22 cellular contexts compared by ENCODE assay signal in genomic region chr10:110349826-110350225, GRCh38.
"Had no signal": no experiment of that assay in that cellular context is flagged by ENCODE, and none has a peak within 500 bp of the region (broad histone marks: within the 10 kb centered on the region; RNA-seq: fewer than 3 reads in every experiment).

No MANE protein-coding gene starts in this region.

- H3K4me3 Mint-ChIP-seq: naive thymus-derived CD4-positive, alpha-beta T cell; nephron progenitor cell; stimulated activated naive B cell treated with anti-CD40 and anti-IgM and Interleukin-4, amounts not matched to agents 10 μg/mL and 1 μg/mL and 100 μg/mL, for 72 hours; stimulated activated naive CD8-positive, alpha-beta T cell treated with anti-CD3 and anti-CD28 coated beads, Interleukin-15, amount 100 ng/mL, for 72 hours had no signal

- H3K27me3 ChIP-seq: colonic mucosa, esophagus squamous epithelium, right lobe of liver, upper lobe of left lung, uterus had no signal

- H3K27me3 Mint-ChIP-seq: stimulated activated naive B cell treated with anti-CD40 and anti-IgM and Interleukin-4, amounts not matched to agents 10 μg/mL and 1 μg/mL and 100 μg/mL, for 72 hours had no signal

- H3K4me3 ChIP-seq: colonic mucosa, esophagus squamous epithelium, heart left ventricle, psoas muscle, right lobe of liver, skin epidermis, upper lobe of left lung, uterus had no signal

- FAIRE-seq: frontal cortex, islet of Langerhans had no signal

- H3K27ac ChIP-seq: colonic mucosa, esophagus squamous epithelium, heart left ventricle, psoas muscle, right lobe of liver, skin epidermis, upper lobe of left lung, uterus had no signal

- H3K36me3 ChIP-seq: colonic mucosa, esophagus squamous epithelium, heart left ventricle, right lobe of liver, upper lobe of left lung, uterus had no signal

- ATAC-seq: heart left ventricle; naive thymus-derived CD4-positive, alpha-beta T cell; psoas muscle; right lobe of liver; stimulated activated naive B cell treated with anti-CD40 and anti-IgM and Interleukin-4, amounts not matched to agents 10 μg/mL and 1 μg/mL and 100 μg/mL, for 72 hours; stimulated activated naive CD8-positive, alpha-beta T cell treated with anti-CD3 and anti-CD28 coated beads, Interleukin-15, amount 100 ng/mL, for 72 hours had no signal

- H3K27ac Mint-ChIP-seq: nephron progenitor cell; stimulated activated naive B cell treated with anti-CD40 and anti-IgM and Interleukin-4, amounts not matched to agents 10 μg/mL and 1 μg/mL and 100 μg/mL, for 72 hours; stimulated activated naive CD8-positive, alpha-beta T cell treated with anti-CD3 and anti-CD28 coated beads, Interleukin-15, amount 100 ng/mL, for 72 hours had no signal

- DNase-seq: colonic mucosa; dermis blood vessel endothelial cell; esophagus squamous epithelium; heart left ventricle; hypothalamus; kidney glomerular epithelial cell; mesendoderm; naive thymus-derived CD4-positive, alpha-beta T cell; nephron progenitor cell; psoas muscle; retina; right lobe of liver; stimulated activated CD4-positive, alpha-beta T cell treated with anti-CD3 and anti-CD28 coated beads, Interleukin-2, amount 100 ng/mL, for 24 hours; stimulated activated CD4-positive, alpha-beta T cell treated with anti-CD3 and anti-CD28 coated beads, Interleukin-4, amount 100 ng/mL, for 4 hours; stimulated activated naive B cell treated with anti-CD40 and anti-IgM and Interleukin-4, amounts not matched to agents 10 μg/mL and 1 μg/mL and 100 μg/mL, for 72 hours; stimulated activated naive CD8-positive, alpha-beta T cell treated with anti-CD3 and anti-CD28 coated beads, Interleukin-15, amount 100 ng/mL, for 72 hours; substantia nigra; upper lobe of left lung; uterus had no signal

- H3K4me1 ChIP-seq: colonic mucosa, psoas muscle, uterus had no signal

- H3K9me3 ChIP-seq: colonic mucosa, esophagus squamous epithelium, heart left ventricle, psoas muscle, right lobe of liver, upper lobe of left lung, uterus had no signal

- H3K36me3 Mint-ChIP-seq: naive thymus-derived CD4-positive, alpha-beta T cell had no signal

- H3K9me3 Mint-ChIP-seq: naive thymus-derived CD4-positive, alpha-beta T cell; nephron progenitor cell; stimulated activated naive CD8-positive, alpha-beta T cell treated with anti-CD3 and anti-CD28 coated beads, Interleukin-15, amount 100 ng/mL, for 72 hours had no signal
